1 cellular context compared by ENCODE assay signal in the genomic region with DNA sequence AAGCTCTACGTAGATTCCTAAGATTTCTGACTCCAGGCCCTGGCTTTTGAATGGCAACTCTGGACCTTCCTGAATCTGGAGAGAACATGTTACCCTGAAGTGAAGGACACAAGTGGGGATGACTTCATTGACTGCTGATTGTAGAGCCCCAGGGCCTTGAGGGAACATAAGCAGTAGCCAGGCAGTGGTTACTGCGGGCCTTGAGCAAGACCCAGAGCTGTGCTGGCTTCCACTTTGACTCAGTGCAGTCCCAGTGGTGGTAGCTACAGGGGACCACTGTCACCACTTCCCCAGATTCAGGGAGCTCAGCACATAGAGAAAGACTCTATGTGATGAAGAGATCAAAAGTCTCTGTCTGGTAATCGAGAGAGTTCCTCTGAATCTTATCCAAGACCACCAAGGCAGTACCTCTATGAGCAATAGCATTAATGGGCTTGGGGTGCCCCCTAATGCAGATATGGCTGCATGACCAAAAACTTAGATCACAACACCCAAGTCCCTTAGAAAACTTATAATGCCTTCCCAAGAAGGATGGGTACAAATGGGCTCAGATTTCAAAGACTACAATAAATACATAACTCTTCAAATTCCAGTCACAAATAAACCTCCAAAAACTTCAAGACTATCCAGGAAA.
TF ChIP-seq lines count a peak whose summit lies in the region.

No MANE protein-coding gene starts in this region.

TF ChIP-seq in neural cell, 6 proteins besides CTCF, POLR2A, EP300 and RAD21 (continued from another document):
- no peak for TF ChIP-seq MXI1 (conservative IDR thresholded peaks at IDR 0.05; ENCODE audit: poor library complexity, severe bottlenecking)
- no peak for TF ChIP-seq TAF1 (IDR thresholded peaks at IDR 0.05; ENCODE audit: low read depth)
- no peak for TF ChIP-seq POLR2AphosphoS5 (IDR thresholded peaks at IDR 0.05)
TF ChIP-seq in neural cell: peak in this region for 0.
